ENCODE assay signal across 8 cellular contexts in the genomic region with DNA sequence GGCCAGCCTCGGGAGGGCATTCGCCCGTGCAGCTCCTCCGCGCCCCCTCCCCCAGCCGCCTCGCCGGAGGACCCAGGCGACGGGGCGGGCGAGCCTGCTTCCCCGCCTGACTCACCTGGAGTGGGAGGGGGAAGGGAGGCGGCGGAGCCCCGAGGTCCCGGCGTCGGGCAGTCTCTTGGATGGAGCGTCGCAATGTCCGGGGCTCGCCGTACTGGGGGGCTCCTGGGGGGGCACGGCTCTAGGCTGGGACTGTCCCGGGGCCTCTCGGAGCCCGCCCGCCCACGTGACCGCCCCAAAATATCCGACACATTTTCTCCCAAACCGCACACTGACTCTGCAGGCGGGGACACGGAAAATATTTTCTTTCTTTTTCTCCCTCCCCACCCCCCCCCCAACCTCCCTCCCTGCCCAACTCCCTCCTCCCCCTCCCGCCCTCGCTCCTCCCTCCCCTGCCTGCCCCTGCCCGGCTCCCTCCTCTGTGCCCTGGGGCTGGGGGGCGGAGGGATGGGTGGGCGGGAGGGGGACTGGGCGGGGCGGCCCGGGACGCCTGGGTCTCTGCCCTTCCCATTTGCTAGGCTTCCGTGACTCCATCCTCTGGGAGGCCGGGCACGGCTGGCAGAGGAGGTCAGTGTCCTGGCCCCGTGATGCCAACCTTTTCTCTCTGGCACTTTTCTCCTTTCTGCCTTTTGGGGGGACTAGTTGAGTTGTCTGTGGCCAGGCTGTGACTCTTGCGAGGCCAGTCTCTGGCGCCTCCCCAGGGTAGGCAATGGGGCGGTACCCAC. TPM values are rescaled to one million over a fixed set of nuclear protein-coding genes. Genes with fewer than 3 reads are reported as not detected.
DNase-seq lines count a peak whose midpoint lies in the region; ATAC-seq and TF ChIP-seq lines count a peak whose summit lies in the region.

A gene (minus strand): TSS at position 351 of the 782 bp plus-strand sequence. CDS start 4,664 bp downstream, outside the sequence.

- in situ Hi-C loops in brain microvascular endothelial cell (cut with HindIII; ENCODE audit: low pct_ligation_motif_present, low sequenced_read_pairs) = no loop called here

- H3K4me1 ChIP-seq in smooth muscle cell (ENCODE audit: low read depth) = peaks cover 35% of the 10 kb centered on the region

- H2AFZ ChIP-seq in smooth muscle cell (ENCODE audit: low read depth) = peak within 1 kb of the TSS; percentile 73

- H3K36me3 ChIP-seq in BJ (ENCODE audit: control insufficient read depth, insufficient read depth, low read length) = no peaks in the 10 kb centered on the region
- no peaks in the 10 kb centered on the region for H3K36me3 ChIP-seq in brain microvascular endothelial cell (replicated peaks)
- no peaks in the 10 kb centered on the region for H3K36me3 ChIP-seq in smooth muscle cell (ENCODE audit: low read depth)

- H3K4me3 ChIP-seq in BJ (ENCODE audit: low read depth, low read length) = peak within 1 kb of the TSS; percentile 67
- H3K4me3 ChIP-seq in brain microvascular endothelial cell (ENCODE audit: low read depth, low read length) = peak within 1 kb of the TSS; percentile 60
- H3K4me3 ChIP-seq in iPS-11a (ENCODE audit: low read depth, low read length) = peak within 1 kb of the TSS; percentile 55
- H3K4me3 ChIP-seq in smooth muscle cell = peak within 1 kb of the TSS; percentile 69

- no peak for DNase-seq in BJ (ENCODE audit: low read depth)
- DNase-seq in T1000 (lab: John Stamatoyannopoulos, UW) = peak; percentile 68
- DNase-seq in brain microvascular endothelial cell = no peak
- DNase-seq in smooth muscle cell (lab: John Stamatoyannopoulos, UW; ENCODE audit: unreplicated experiment) = peak; percentile 54

- H3K27me3 ChIP-seq in BJ (ENCODE audit: control insufficient read depth, insufficient read depth, low read length) = no peaks in the 10 kb centered on the region
- no peaks in the 10 kb centered on the region for H3K27me3 ChIP-seq in brain microvascular endothelial cell (replicated peaks)
- H3K27me3 ChIP-seq in smooth muscle cell (ENCODE audit: low read depth) = no peaks in the 10 kb centered on the region

- peak; percentile 48 for ATAC-seq in HG02678 (IDR thresholded peaks at IDR 0.05; ENCODE audit: unreplicated experiment)
- no peak for ATAC-seq in GM21786 (IDR thresholded peaks at IDR 0.05; ENCODE audit: unreplicated experiment)
- ATAC-seq in HG03354 (IDR thresholded peaks at IDR 0.05; ENCODE audit: poor library complexity, severe bottlenecking, unreplicated experiment) = no peak

- H3K27ac ChIP-seq in brain microvascular endothelial cell (no peak within 1 kb of the TSS), smooth muscle cell (ENCODE audit: low read depth) (peak within 1 kb of the TSS; percentile 46)

- TF ChIP-seq CTCF in BJ (IDR thresholded peaks at IDR 0.05; ENCODE audit: insufficient read depth, low read depth, low read length) (no peak), brain microvascular endothelial cell (IDR thresholded peaks at IDR 0.05; ENCODE audit: low read depth, low read length, missing control alignments) (no peak), smooth muscle cell (IDR thresholded peaks at IDR 0.05; ENCODE audit: borderline replicate concordance, insufficient read depth, poor library complexity, severe bottlenecking) (no peak)

- H4K20me1 ChIP-seq in smooth muscle cell (ENCODE audit: low read depth) = no peaks in the 10 kb centered on the region

- peaks cover 7% of the 10 kb centered on the region for H3K79me2 ChIP-seq in smooth muscle cell (ENCODE audit: low read depth)

- H3K9me3 ChIP-seq in smooth muscle cell (replicated peaks; ENCODE audit: low read depth) = no peaks in the 10 kb centered on the region

- CTCF ChIA-PET in BJ (lab: Yijun Ruan, JAX) = interaction anchor here (1.5 to 1.8 kb wide), 2 partner anchors 11 to 19 kb away, joined by 4 to 5 read pairs; no protein-coding TSS in a partner anchor

- peaks cover 2% of the 10 kb centered on the region for H3F3A ChIP-seq in smooth muscle cell (ENCODE audit: low read depth)

- POLR2A ChIA-PET in BJ (lab: Charles Lee) = no interaction called here

- H3K4me2 ChIP-seq in smooth muscle cell = peak within 1 kb of the TSS; percentile 90

- peak within 1 kb of the TSS; percentile 66 for H3K9ac ChIP-seq in smooth muscle cell (ENCODE audit: low read depth)

- WGBS in smooth muscle cell (ENCODE audit: low lambda C conversion rate) = 2% methylated on average over 33 of the region's 51 CpGs

RNA-seq across cellular contexts. Expression of the gene that starts here (rescaled TPM):
- polyA plus RNA-seq in BJ (2011; rRNA removed) = 41.7 and 63.9 TPM in 2 replicates
- 56.1 and 60.3 TPM in 2 replicates for polyA minus RNA-seq in BJ (2011; rRNA and poly(A)+ RNA removed)
- 19.9 and 21.8 TPM in 2 replicates for total RNA-seq in smooth muscle cell
- 31.3 and 32.9 TPM in 2 replicates for polyA plus RNA-seq in smooth muscle cell

Comparison
In these comparisons a context has a peak if more than half of its experiments do, and no peak if none do; other contexts are left out.
1. DNase-seq: peak in T1000 (single experiment) and smooth muscle cell (single experiment); none in BJ (single experiment) and brain microvascular endothelial cell (single experiment).
2. Peak in every context shown above with its lines, with median percentiles within 50 percentile points of each other: H3K4me3 ChIP-seq.